ENCODE assay signal across 2 cellular contexts in genomic region chr13:113116206-113116800, GRCh38.
TF ChIP-seq lines count a peak whose summit lies in the region.

No MANE protein-coding gene starts in this region.

TF ChIP-seq in HepG2, 621 proteins besides CTCF, POLR2A, EP300 and RAD21:
- peak; percentile 12 for TF ChIP-seq AGO2 (optimal IDR thresholded peaks at IDR 0.05; ENCODE audit: low read depth, low read length)
- no peak for TF ChIP-seq ZMYM2 (CRISPR knock-in tag; IDR thresholded peaks at IDR 0.05)

TF ChIP-seq in GM12891, 5 proteins besides CTCF, POLR2A, EP300 and RAD21:
- TF ChIP-seq SPI1 (IDR thresholded peaks at IDR 0.05; ENCODE audit: low read depth, low read length) (no peak), POLR2AphosphoS5 (IDR thresholded peaks at IDR 0.05; ENCODE audit: low read depth, low read length) (no peak), PAX5 (IDR thresholded peaks at IDR 0.05; ENCODE audit: insufficient read depth, low read length, severe bottlenecking) (no peak), POU2F2 (IDR thresholded peaks at IDR 0.05; ENCODE audit: low read depth, low read length) (no peak), TAF1 (IDR thresholded peaks at IDR 0.05; ENCODE audit: low read depth, low read length) (no peak)
